Comparison of ENCODE assay signal across 19 cellular contexts in the genomic region with DNA sequence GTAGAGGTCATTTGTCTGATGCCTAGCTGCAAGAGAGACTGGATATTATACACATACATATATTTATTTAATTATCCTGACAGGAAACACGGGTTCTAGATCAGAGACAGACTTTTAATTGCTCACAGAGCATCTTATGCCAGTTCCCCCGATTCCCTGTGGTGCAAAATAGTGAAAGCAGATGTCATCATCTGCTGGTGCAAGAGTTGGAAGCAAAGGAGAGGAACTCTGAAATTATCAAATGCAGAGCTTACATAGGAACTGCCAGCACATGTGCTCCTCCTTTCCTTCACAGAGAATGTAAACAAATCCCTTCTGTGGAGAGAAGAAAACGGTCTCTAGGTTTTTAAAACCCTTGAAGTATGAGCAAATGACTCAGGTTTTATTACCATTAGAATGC.
DNase-seq lines count a peak whose midpoint lies in the region; ATAC-seq and TF ChIP-seq lines count a peak whose summit lies in the region.
"Had no signal": no experiment of that assay in that cellular context is flagged by ENCODE, and none has a peak within 500 bp of the region (broad histone marks: within the 10 kb centered on the region; RNA-seq: fewer than 3 reads in every experiment).

No MANE protein-coding gene starts in this region.

- H3K27me3 ChIP-seq in adipocyte (replicated peaks; ENCODE audit: control insufficient read depth, insufficient read depth, low read length), result no peaks in the 10 kb centered on the region
- H3K27me3 ChIP-seq in hepatocyte, result no peaks in the 10 kb centered on the region

- no peak overlapping the region for H3K9ac ChIP-seq in adipocyte (ENCODE audit: low read length)
- H3K9ac ChIP-seq: KMS-11 had no signal

- no peaks in the 10 kb centered on the region for H3K9me2 ChIP-seq in hepatocyte (replicated peaks; ENCODE audit: insufficient read depth)

- H3K4me1 ChIP-seq in adipocyte (ENCODE audit: control insufficient read depth, insufficient read depth, low read length) (no peaks in the 10 kb centered on the region), hepatocyte (ENCODE audit: insufficient read depth) (peaks cover 3% of the 10 kb centered on the region)

- no peaks in the 10 kb centered on the region for H3K79me2 ChIP-seq in hepatocyte

- TF ChIP-seq CTCF in AG10803 (conservative IDR thresholded peaks at IDR 0.05; ENCODE audit: low read length) (no peak), HFF-Myc (IDR thresholded peaks at IDR 0.05; ENCODE audit: low read depth, low read length, missing control alignments) (no peak), hepatocyte (IDR thresholded peaks at IDR 0.05; ENCODE audit: poor library complexity) (no peak)

- ATAC-seq in HG02571 (IDR thresholded peaks at IDR 0.05; ENCODE audit: unreplicated experiment), result no peak
- ATAC-seq: Panc1, SK-N-SH treated with all-trans-retinoic acid at 6 μM for 48 hours had no signal

- H3K36me3 ChIP-seq in adipocyte (ENCODE audit: control insufficient read depth, insufficient read depth, low read length, severe bottlenecking) (no peaks in the 10 kb centered on the region), hepatocyte (replicated peaks; ENCODE audit: insufficient read depth, low read depth) (no peaks in the 10 kb centered on the region)

- WGBS in hepatocyte (ENCODE audit: low lambda C conversion rate, missing lambda C conversion rate), result 38% methylated on average over 3 of the region's 3 CpGs

- no peak overlapping the region for H3K27ac ChIP-seq in hepatocyte
- H3K27ac ChIP-seq: C4-2B, KMS-11 had no signal

- peak overlapping the region; percentile 38 for H3K4me2 ChIP-seq in hepatocyte
- H3K4me2 ChIP-seq: KMS-11 had no signal

- no peak overlapping the region for H2AFZ ChIP-seq in hepatocyte

- DNase-seq in AG10803 (ENCODE audit: low read depth) (peak; percentile 21), HFF-Myc (ENCODE audit: extremely low read depth, low read depth) (peak; percentile 72), adipocyte (ENCODE audit: low read depth) (peak; percentile 16), hepatocyte (ENCODE audit: low spot score) (peak; percentile 27), Ammon's horn (ENCODE audit: low spot score) (no peak), GDM1 (lab: John Stamatoyannopoulos, UW) (no peak), NCI-H1436 treated with DMSO at 0.1 percent for 48 hours (lab: John Stamatoyannopoulos, UW) (no peak)
- DNase-seq: COR-L47, DMS53, MM.1S, NCI-H1105, NCI-H187 treated with DMSO at 0.1 percent for 48 hours, NCI-H526 treated with DMSO at 0.1 percent for 48 hours, Right ventricle myocardium superior had no signal

- no peak overlapping the region for H3K4me3 ChIP-seq in AG10803 (ENCODE audit: low read length)
- H3K4me3 ChIP-seq in HFF-Myc (replicated peaks; ENCODE audit: low read depth, low read length), result no peak overlapping the region
- H3K4me3 ChIP-seq in adipocyte (ENCODE audit: low read length), result no peak overlapping the region
- no peak overlapping the region for H3K4me3 ChIP-seq in hepatocyte

- H3K9me3 ChIP-seq in adipocyte (ENCODE audit: control insufficient read depth, low read length), result no peaks in the 10 kb centered on the region
- H3K9me3 ChIP-seq in hepatocyte (ENCODE audit: low read depth), result no peaks in the 10 kb centered on the region

- H4K20me1 ChIP-seq in hepatocyte (ENCODE audit: insufficient read depth, poor library complexity, severe bottlenecking), result no peaks in the 10 kb centered on the region

Comparison
In these comparisons a context has a peak if more than half of its experiments do, and no peak if none do; other contexts are left out.
1. DNase-seq: peak in AG10803 (single experiment), HFF-Myc (single experiment), adipocyte (single experiment) and hepatocyte (single experiment); none in Ammon's horn (single experiment), GDM1 (single experiment) and NCI-H1436 treated with DMSO at 0.1 percent for 48 hours (single experiment).